ENCODE assay signal across 22 cellular contexts in genomic region chr3:192062186-192062585, GRCh38.
"Had no signal": no experiment of that assay in that cellular context is flagged by ENCODE, and none has a peak within 500 bp of the region (broad histone marks: within the 10 kb centered on the region; RNA-seq: fewer than 3 reads in every experiment).

No MANE protein-coding gene starts in this region.

- H3K27me3 Mint-ChIP-seq: activated T-cell treated with anti-CD3 and anti-CD28 coated beads, Interleukin-2, amount 50 U/mL, for 24 hours; activated T-helper 17 cell treated with anti-CD3 and anti-CD28 coated beads, Interleukin-2, amount 50 U/mL, for 72 hours; effector memory CD8-positive, alpha-beta T cell; stimulated activated naive B cell treated with anti-CD40 and anti-IgM and Interleukin-4, amounts not matched to agents 10 μg/mL and 1 μg/mL and 100 μg/mL, for 72 hours had no signal

- H3K36me3 ChIP-seq: colonic mucosa, esophagus squamous epithelium, gastroesophageal sphincter, lower lobe of right lung, uterus had no signal

- H3K36me3 Mint-ChIP-seq: naive thymus-derived CD4-positive, alpha-beta T cell; stimulated activated naive B cell treated with anti-CD40 and anti-IgM and Interleukin-4, amounts not matched to agents 10 μg/mL and 1 μg/mL and 100 μg/mL, for 72 hours; WTC11 had no signal

- H3K4me3 Mint-ChIP-seq: activated T-cell treated with anti-CD3 and anti-CD28 coated beads, Interleukin-2, amount 50 U/mL, for 24 hours; activated T-helper 17 cell treated with anti-CD3 and anti-CD28 coated beads, Interleukin-2, amount 50 U/mL, for 72 hours; effector memory CD8-positive, alpha-beta T cell; naive thymus-derived CD4-positive, alpha-beta T cell; neural crest cell; stimulated activated naive B cell treated with anti-CD40 and anti-IgM and Interleukin-4, amounts not matched to agents 10 μg/mL and 1 μg/mL and 100 μg/mL, for 72 hours; WTC11 had no signal

- H3K27ac Mint-ChIP-seq: activated naive CD4-positive, alpha-beta T cell treated with anti-CD3 and anti-CD28 coated beads, Interleukin-2, amount 50 U/mL, for 72 hours; activated T-cell treated with anti-CD3 and anti-CD28 coated beads, Interleukin-2, amount 50 U/mL, for 24 hours; activated T-helper 17 cell treated with anti-CD3 and anti-CD28 coated beads, Interleukin-2, amount 50 U/mL, for 72 hours; effector memory CD8-positive, alpha-beta T cell; naive thymus-derived CD4-positive, alpha-beta T cell; stimulated activated naive B cell treated with anti-CD40 and anti-IgM and Interleukin-4, amounts not matched to agents 10 μg/mL and 1 μg/mL and 100 μg/mL, for 72 hours; WTC11 had no signal

- ATAC-seq: activated naive CD4-positive, alpha-beta T cell treated with anti-CD3 and anti-CD28 coated beads, Interleukin-2, amount 50 U/mL, for 72 hours; activated T-helper 17 cell treated with anti-CD3 and anti-CD28 coated beads, Interleukin-2, amount 50 U/mL, for 72 hours; effector memory CD8-positive, alpha-beta T cell; gastroesophageal sphincter; left lobe of liver; lower lobe of right lung; naive thymus-derived CD4-positive, alpha-beta T cell; sciatic nerve; stimulated activated naive B cell treated with anti-CD40 and anti-IgM and Interleukin-4, amounts not matched to agents 10 μg/mL and 1 μg/mL and 100 μg/mL, for 72 hours; WTC11 had no signal

- H3K4me1 ChIP-seq: colonic mucosa, esophagus squamous epithelium, gastroesophageal sphincter, lower lobe of right lung, testis, uterus had no signal

- H3K9me3 Mint-ChIP-seq: neural crest cell, WTC11 had no signal

- DNase-seq: activated T-cell treated with anti-CD3 and anti-CD28 coated beads, Interleukin-2, amount 50 U/mL, for 24 hours; aorta; colonic mucosa; dorsolateral prefrontal cortex; effector memory CD8-positive, alpha-beta T cell; esophagus squamous epithelium; kidney; lower lobe of right lung; naive thymus-derived CD4-positive, alpha-beta T cell; posterior cingulate gyrus; small intestine; stimulated activated naive B cell treated with anti-CD40 and anti-IgM and Interleukin-4, amounts not matched to agents 10 μg/mL and 1 μg/mL and 100 μg/mL, for 72 hours; testis; trophoblast cell; uterus had no signal

- H3K9me3 ChIP-seq: colonic mucosa, esophagus squamous epithelium, gastroesophageal sphincter, lower lobe of right lung, testis, uterus had no signal

- H3K27ac ChIP-seq: colonic mucosa, dorsolateral prefrontal cortex, esophagus squamous epithelium, gastroesophageal sphincter, lower lobe of right lung, testis, uterus had no signal

- H3K27me3 ChIP-seq: colonic mucosa, esophagus squamous epithelium, testis, uterus had no signal

- H3K4me1 Mint-ChIP-seq: activated T-helper 17 cell treated with anti-CD3 and anti-CD28 coated beads, Interleukin-2, amount 50 U/mL, for 72 hours; naive thymus-derived CD4-positive, alpha-beta T cell; stimulated activated naive B cell treated with anti-CD40 and anti-IgM and Interleukin-4, amounts not matched to agents 10 μg/mL and 1 μg/mL and 100 μg/mL, for 72 hours had no signal

- H3K4me3 ChIP-seq: colonic mucosa, dorsolateral prefrontal cortex, esophagus squamous epithelium, gastroesophageal sphincter, lower lobe of right lung, testis, uterus had no signal
